Comparison of ENCODE assay signal across 14 cellular contexts in the genomic region with DNA sequence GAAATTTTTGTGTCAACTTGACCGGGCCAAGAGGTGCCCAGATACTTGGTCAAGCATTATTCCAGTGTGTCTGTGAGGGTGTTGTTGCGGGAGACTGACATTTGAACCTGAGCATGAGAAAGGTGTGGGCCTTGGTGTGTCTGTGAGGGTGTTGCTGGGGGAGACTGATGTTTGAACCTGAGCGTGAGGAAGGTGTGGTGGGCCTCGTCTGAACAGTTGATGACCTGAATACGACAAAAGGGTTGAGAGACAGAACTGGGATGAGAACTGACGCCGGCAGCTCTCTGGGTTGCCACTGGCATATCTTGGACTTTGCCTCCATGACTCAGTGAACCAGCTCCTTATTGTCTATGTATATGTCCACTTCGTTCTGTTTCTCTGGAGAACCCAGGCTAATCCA.
DNase-seq lines count a peak whose midpoint lies in the region; ATAC-seq and TF ChIP-seq lines count a peak whose summit lies in the region.
"Had no signal": no experiment of that assay in that cellular context is flagged by ENCODE, and none has a peak within 500 bp of the region (broad histone marks: within the 10 kb centered on the region; RNA-seq: fewer than 3 reads in every experiment).

No MANE protein-coding gene starts in this region.

- ATAC-seq in activated naive CD8-positive, alpha-beta T cell treated with anti-CD3 and anti-CD28 coated beads, Interleukin-2, amount 10 ng/mL, durations not matched to agents 7 days and 5 days (ENCODE audit: low read depth) = no peak
- no peak for ATAC-seq in activated naive CD8-positive, alpha-beta T cell treated with anti-CD3 and anti-CD28 coated beads, Interleukin-2, amount 50 U/mL, for 24 hours
- ATAC-seq in HG03159 (IDR thresholded peaks at IDR 0.05; ENCODE audit: unreplicated experiment) = no peak

- no peaks in the 10 kb centered on the region for H3K9me3 Mint-ChIP-seq in activated naive CD8-positive, alpha-beta T cell treated with anti-CD3 and anti-CD28 coated beads, Interleukin-2, amount 10 ng/mL, durations not matched to agents 7 days and 5 days
- no peaks in the 10 kb centered on the region for H3K9me3 Mint-ChIP-seq in activated naive CD8-positive, alpha-beta T cell treated with anti-CD3 and anti-CD28 coated beads, Interleukin-2, amount 50 U/mL, for 24 hours
- no peaks in the 10 kb centered on the region for H3K9me3 Mint-ChIP-seq in dendritic cell treated with granulocyte-macrophage colony-stimulating factor and Interleukin-4, amounts not matched to agents 40 ng/mL and 50 ng/mL, for 4 days
- H3K9me3 Mint-ChIP-seq in neural progenitor cell = no peaks in the 10 kb centered on the region
- H3K9me3 Mint-ChIP-seq: CD8-positive, alpha-beta memory T cell; IgD-negative memory B cell had no signal

- no peak for TF ChIP-seq CTCF in neural progenitor cell (IDR thresholded peaks at IDR 0.05)

- peak overlapping the region; percentile 6 for H3K27ac Mint-ChIP-seq in activated naive CD8-positive, alpha-beta T cell treated with anti-CD3 and anti-CD28 coated beads, Interleukin-2, amount 10 ng/mL, durations not matched to agents 7 days and 5 days
- no peak overlapping the region for H3K27ac Mint-ChIP-seq in activated naive CD8-positive, alpha-beta T cell treated with anti-CD3 and anti-CD28 coated beads, Interleukin-2, amount 50 U/mL, for 24 hours
- H3K27ac Mint-ChIP-seq in dendritic cell treated with granulocyte-macrophage colony-stimulating factor and Interleukin-4, amounts not matched to agents 40 ng/mL and 50 ng/mL, for 4 days = peak overlapping the region; percentile 6
- peak overlapping the region; percentile 83 for H3K27ac Mint-ChIP-seq in neural progenitor cell
- H3K27ac Mint-ChIP-seq: IgD-negative memory B cell had no signal

- no peak overlapping the region for H3K4me3 ChIP-seq in neural progenitor cell
- no peak overlapping the region for H3K4me3 ChIP-seq in GM23248

- H3K36me3 Mint-ChIP-seq in activated naive CD8-positive, alpha-beta T cell treated with anti-CD3 and anti-CD28 coated beads, Interleukin-2, amount 10 ng/mL, durations not matched to agents 7 days and 5 days = no peaks in the 10 kb centered on the region
- no peaks in the 10 kb centered on the region for H3K36me3 Mint-ChIP-seq in activated naive CD8-positive, alpha-beta T cell treated with anti-CD3 and anti-CD28 coated beads, Interleukin-2, amount 50 U/mL, for 24 hours (ENCODE audit: low read depth)
- H3K36me3 Mint-ChIP-seq in dendritic cell treated with granulocyte-macrophage colony-stimulating factor and Interleukin-4, amounts not matched to agents 40 ng/mL and 50 ng/mL, for 4 days (ENCODE audit: low read depth) = no peaks in the 10 kb centered on the region
- H3K36me3 Mint-ChIP-seq in neural progenitor cell = no peaks in the 10 kb centered on the region
- H3K36me3 Mint-ChIP-seq: CD8-positive, alpha-beta memory T cell; IgD-negative memory B cell had no signal

- no peak overlapping the region for H3K27ac ChIP-seq in neural progenitor cell
- H3K27ac ChIP-seq in GM23248 = no peak overlapping the region

- H3K9ac ChIP-seq in neural progenitor cell = no peak overlapping the region
- no peak overlapping the region for H3K9ac ChIP-seq in GM23248

- H3K36me3 ChIP-seq in neural progenitor cell (no peaks in the 10 kb centered on the region), GM23248 (ENCODE audit: low read depth) (no peaks in the 10 kb centered on the region)

- no peaks in the 10 kb centered on the region for H3K79me2 ChIP-seq in neural progenitor cell (ENCODE audit: low read depth)
- H3K79me2 ChIP-seq in GM23248 (ENCODE audit: insufficient read depth) = no peaks in the 10 kb centered on the region

- 81 to 82% methylated on average over 8 of the region's 8 CpGs for WGBS in GM23248 (ENCODE audit: low coverage in 1 of 2, low lambda C conversion rate in 2 of 2, missing lambda C conversion rate in 2 of 2), 2 experiments

- H3K9me2 ChIP-seq in GM23248 (ENCODE audit: insufficient read depth) = no peaks in the 10 kb centered on the region

- H3K4me2 ChIP-seq in neural progenitor cell = no peak overlapping the region
- H3K4me2 ChIP-seq in GM23248 (ENCODE audit: unreplicated experiment) = no peak overlapping the region

- in situ Hi-C loops in GM23248 (cut with MboI) = no loop called here

- no peaks in the 10 kb centered on the region for H3F3A ChIP-seq in neural progenitor cell (ENCODE audit: low read depth)
- no peaks in the 10 kb centered on the region for H3F3A ChIP-seq in GM23248 (ENCODE audit: insufficient read depth)

- no peak overlapping the region for H2AFZ ChIP-seq in neural progenitor cell (replicated peaks)
- no peak overlapping the region for H2AFZ ChIP-seq in GM23248

- DNase-seq in activated naive CD8-positive, alpha-beta T cell treated with anti-CD3 and anti-CD28 coated beads, Interleukin-2, amount 10 ng/mL, durations not matched to agents 7 days and 5 days = no peak
- no peak for DNase-seq in activated naive CD8-positive, alpha-beta T cell treated with anti-CD3 and anti-CD28 coated beads, Interleukin-2, amount 50 U/mL, for 24 hours
- DNase-seq in neural progenitor cell (ENCODE audit: low spot score) (no peak), NCI-H446 treated with DMSO at 0.1 percent for 48 hours (lab: John Stamatoyannopoulos, UW) (no peak), GM23248 (no peak)
- DNase-seq: AML-193, NCI-H1436, NCI-H2081, NCI-H524, SIG-M5 had no signal

- H3K4me1 Mint-ChIP-seq in activated naive CD8-positive, alpha-beta T cell treated with anti-CD3 and anti-CD28 coated beads, Interleukin-2, amount 10 ng/mL, durations not matched to agents 7 days and 5 days = peaks cover 23% of the 10 kb centered on the region
- peaks cover 34% of the 10 kb centered on the region for H3K4me1 Mint-ChIP-seq in activated naive CD8-positive, alpha-beta T cell treated with anti-CD3 and anti-CD28 coated beads, Interleukin-2, amount 50 U/mL, for 24 hours
- H3K4me1 Mint-ChIP-seq in dendritic cell treated with granulocyte-macrophage colony-stimulating factor and Interleukin-4, amounts not matched to agents 40 ng/mL and 50 ng/mL, for 4 days (ENCODE audit: low read depth) = peaks cover 32% of the 10 kb centered on the region
- peaks cover 27% of the 10 kb centered on the region for H3K4me1 Mint-ChIP-seq in neural progenitor cell

- H4K20me1 ChIP-seq in neural progenitor cell (ENCODE audit: low read depth) (no peaks in the 10 kb centered on the region), GM23248 (ENCODE audit: insufficient read depth) (no peaks in the 10 kb centered on the region)

- POLR2A ChIA-PET in activated naive CD8-positive, alpha-beta T cell treated with anti-CD3 and anti-CD28 coated beads, Interleukin-2, amount 10 ng/mL, durations not matched to agents 7 days and 5 days (lab: Charles Lee) = interaction anchor here (0.6 kb wide), 1 partner anchor 97 kb away, joined by 4 read pairs; no protein-coding TSS in a partner anchor

- intact Hi-C loops in dendritic cell treated with granulocyte-macrophage colony-stimulating factor and Interleukin-4, amounts not matched to agents 40 ng/mL and 50 ng/mL, for 4 days (cut with micrococcal nuclease) = loop anchor here (10.0 kb wide), 1 partner anchor 303 kb away; a partner anchor contains a TSS

- H3K9me3 ChIP-seq in neural progenitor cell (ENCODE audit: low read depth) = no peaks in the 10 kb centered on the region
- no peaks in the 10 kb centered on the region for H3K9me3 ChIP-seq in GM23248 (ENCODE audit: low read depth)

- H3K4me1 ChIP-seq in neural progenitor cell (peaks cover 3% of the 10 kb centered on the region), GM23248 (ENCODE audit: insufficient read depth) (no peaks in the 10 kb centered on the region)

- H3K27me3 Mint-ChIP-seq in activated naive CD8-positive, alpha-beta T cell treated with anti-CD3 and anti-CD28 coated beads, Interleukin-2, amount 10 ng/mL, durations not matched to agents 7 days and 5 days = no peaks in the 10 kb centered on the region
- no peaks in the 10 kb centered on the region for H3K27me3 Mint-ChIP-seq in activated naive CD8-positive, alpha-beta T cell treated with anti-CD3 and anti-CD28 coated beads, Interleukin-2, amount 50 U/mL, for 24 hours
- H3K27me3 Mint-ChIP-seq in dendritic cell treated with granulocyte-macrophage colony-stimulating factor and Interleukin-4, amounts not matched to agents 40 ng/mL and 50 ng/mL, for 4 days = peaks cover 1% of the 10 kb centered on the region
- peaks cover 9% of the 10 kb centered on the region for H3K27me3 Mint-ChIP-seq in neural progenitor cell (ENCODE audit: insufficient read depth, low read depth)
- H3K27me3 Mint-ChIP-seq: CD8-positive, alpha-beta memory T cell had no signal

- H3K27me3 ChIP-seq in neural progenitor cell (no peaks in the 10 kb centered on the region), GM23248 (replicated peaks; ENCODE audit: insufficient read depth) (0 out of 2 replicates have a peak, but pooled peaks cover 6% of the 10 kb centered on the region)

- no peak overlapping the region for H3K4me3 Mint-ChIP-seq in activated naive CD8-positive, alpha-beta T cell treated with anti-CD3 and anti-CD28 coated beads, Interleukin-2, amount 10 ng/mL, durations not matched to agents 7 days and 5 days
- no peak overlapping the region for H3K4me3 Mint-ChIP-seq in activated naive CD8-positive, alpha-beta T cell treated with anti-CD3 and anti-CD28 coated beads, Interleukin-2, amount 50 U/mL, for 24 hours
- no peak overlapping the region for H3K4me3 Mint-ChIP-seq in dendritic cell treated with granulocyte-macrophage colony-stimulating factor and Interleukin-4, amounts not matched to agents 40 ng/mL and 50 ng/mL, for 4 days
- no peak overlapping the region for H3K4me3 Mint-ChIP-seq in neural progenitor cell
- H3K4me3 Mint-ChIP-seq: IgD-negative memory B cell had no signal
